ENCODE assay signal across 18 cellular contexts in the genomic region with DNA sequence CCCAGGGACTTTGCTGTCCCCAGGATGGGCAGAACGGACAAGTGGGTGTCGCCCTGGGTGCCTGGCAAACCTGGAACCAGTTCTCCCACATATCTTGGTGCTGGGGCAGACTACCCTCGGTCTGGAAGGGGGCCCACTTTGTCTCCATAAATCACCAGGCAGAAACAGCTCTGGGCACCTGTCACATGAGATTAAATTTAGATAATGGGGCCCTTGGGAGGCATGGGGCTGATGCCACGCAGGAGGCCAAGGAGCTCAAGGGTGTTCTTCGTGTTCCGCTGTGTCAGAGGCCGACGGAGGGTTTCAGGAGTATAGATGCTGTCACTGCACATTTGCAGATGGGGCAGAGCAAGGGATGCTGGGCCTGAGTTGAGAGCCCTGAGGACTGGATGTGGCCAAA.
"Had no signal": no experiment of that assay in that cellular context is flagged by ENCODE, and none has a peak within 500 bp of the region (broad histone marks: within the 10 kb centered on the region; RNA-seq: fewer than 3 reads in every experiment).

No MANE protein-coding gene starts in this region.

- H3K4me1 Mint-ChIP-seq: natural killer cell, WTC11 had no signal

- H3K27ac Mint-ChIP-seq: activated CD4-positive, alpha-beta T cell treated with anti-CD3 and anti-CD28 coated beads, Interleukin-2, amount 10 ng/mL, durations not matched to agents 24 days and 14 days; activated naive CD4-positive, alpha-beta T cell treated with anti-CD3 and anti-CD28 coated beads for 36 hours; activated T-helper 17 cell treated with anti-CD3 and anti-CD28 coated beads, Interleukin-2, amount 50 U/mL, for 72 hours; natural killer cell; stimulated activated naive B cell treated with anti-CD40 and anti-IgM and Interleukin-4, amounts not matched to agents 10 μg/mL and 1 μg/mL and 100 μg/mL, for 72 hours; WTC11 had no signal

- H3K27me3 Mint-ChIP-seq: activated CD4-positive, alpha-beta T cell treated with anti-CD3 and anti-CD28 coated beads, Interleukin-2, amount 10 ng/mL, durations not matched to agents 24 days and 14 days had no signal

- H3K9me3 Mint-ChIP-seq: natural killer cell had no signal

- ATAC-seq: activated T-helper 17 cell treated with anti-CD3 and anti-CD28 coated beads, Interleukin-2, amount 50 U/mL, for 72 hours; body of pancreas; gastrocnemius medialis; heart right ventricle; mucosa of descending colon; natural killer cell; psoas muscle; sciatic nerve; WTC11 had no signal

- H3K4me3 Mint-ChIP-seq: activated CD4-positive, alpha-beta T cell treated with anti-CD3 and anti-CD28 coated beads, Interleukin-2, amount 10 ng/mL, durations not matched to agents 24 days and 14 days; activated naive CD4-positive, alpha-beta T cell treated with anti-CD3 and anti-CD28 coated beads for 36 hours; activated T-helper 17 cell treated with anti-CD3 and anti-CD28 coated beads, Interleukin-2, amount 50 U/mL, for 72 hours; natural killer cell; stimulated activated naive B cell treated with anti-CD40 and anti-IgM and Interleukin-4, amounts not matched to agents 10 μg/mL and 1 μg/mL and 100 μg/mL, for 72 hours; WTC11 had no signal

- H3K27ac ChIP-seq: body of pancreas, gastrocnemius medialis, heart right ventricle, psoas muscle, suprapubic skin had no signal

- H3K4me1 ChIP-seq: body of pancreas, gastrocnemius medialis, heart right ventricle, psoas muscle, suprapubic skin had no signal

- H3K36me3 Mint-ChIP-seq: natural killer cell had no signal

- H3K27me3 ChIP-seq: body of pancreas, gastrocnemius medialis, heart right ventricle had no signal

- H3K36me3 ChIP-seq: gastrocnemius medialis, heart right ventricle, suprapubic skin had no signal

- DNase-seq: activated CD4-positive, alpha-beta T cell treated with anti-CD3 and anti-CD28 coated beads, Interleukin-2, amount 10 ng/mL, durations not matched to agents 24 days and 14 days; activated naive CD4-positive, alpha-beta T cell treated with anti-CD3 and anti-CD28 coated beads for 36 hours; activated T-cell treated with anti-CD3 and anti-CD28 coated beads for 4 hours; central memory CD4-positive, alpha-beta T cell; effector memory CD4-positive, alpha-beta T cell; gastrocnemius medialis; heart right ventricle; mucosa of descending colon; natural killer cell; nucleus accumbens; psoas muscle; stimulated activated CD4-positive, alpha-beta T cell treated with anti-CD3 and anti-CD28 coated beads, Interleukin-2, amount 100 ng/mL, for 24 hours; stimulated activated naive B cell treated with anti-CD40 and anti-IgM and Interleukin-4, amounts not matched to agents 10 μg/mL and 1 μg/mL and 100 μg/mL, for 72 hours had no signal

- H3K9me3 ChIP-seq: gastrocnemius medialis, psoas muscle had no signal

- H3K4me3 ChIP-seq: body of pancreas, gastrocnemius medialis, heart right ventricle, mucosa of descending colon, psoas muscle, suprapubic skin had no signal
